In the genomic region with DNA sequence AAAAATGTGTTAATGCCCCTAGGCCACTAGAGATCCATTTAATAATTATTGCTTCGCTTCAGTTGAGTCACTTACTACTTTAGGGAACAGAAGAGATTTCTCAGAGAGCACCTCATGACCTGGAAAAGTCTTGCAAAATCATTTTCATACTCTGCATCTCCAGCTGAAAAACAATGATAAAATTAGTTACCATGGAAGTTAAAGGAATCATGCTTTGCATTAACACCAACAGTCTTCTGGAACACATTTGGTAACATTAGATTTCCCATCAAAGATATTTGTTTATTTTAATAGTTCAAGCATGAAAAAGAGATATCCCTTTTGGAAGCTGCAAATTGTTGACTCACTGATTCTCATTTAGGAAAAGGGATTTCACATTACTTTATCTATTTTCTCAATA, we compare ENCODE assay signal across 29 cellular contexts. TPM values are rescaled to one million over a fixed set of nuclear protein-coding genes. Genes with fewer than 3 reads are reported as not detected.
DNase-seq lines count a peak whose midpoint lies in the region; ATAC-seq and TF ChIP-seq lines count a peak whose summit lies in the region.
"Had no signal": no experiment of that assay in that cellular context is flagged by ENCODE, and none has a peak within 500 bp of the region (broad histone marks: within the 10 kb centered on the region; RNA-seq: fewer than 3 reads in every experiment).

No MANE protein-coding gene starts in this region.

- H3K27ac ChIP-seq in SK-N-SH (ENCODE audit: low read depth in 2 of 2, low read length in 1 of 2), result no peak overlapping the region
- H3K27ac ChIP-seq in VCaP, result peak overlapping the region; percentile 100
- H3K27ac ChIP-seq: adrenal gland, brain microvascular endothelial cell, PC-9 had no signal

- no peaks in the 10 kb centered on the region for H3K36me3 ChIP-seq in SK-N-SH (replicated peaks in 1 of 2; ENCODE audit: control insufficient read depth in 1 of 2, insufficient read depth in 2 of 2, low read length in 1 of 2)
- H3K36me3 ChIP-seq: adrenal gland, BE2C, brain microvascular endothelial cell, gastroesophageal sphincter, uterus had no signal

- H3K27me3 ChIP-seq in SK-N-SH (ENCODE audit: insufficient read depth), result no peaks in the 10 kb centered on the region
- H3K27me3 ChIP-seq: adrenal gland, brain microvascular endothelial cell, gastroesophageal sphincter, uterus had no signal

- H2AFZ ChIP-seq in SK-N-SH (ENCODE audit: low read depth), result 0 out of 2 replicates have a peak overlapping the region, but pooled peaks have one; percentile 7
- H2AFZ ChIP-seq: PC-9 had no signal

- POLR2A ChIA-PET in SK-N-SH (lab: Yijun Ruan, JAX), result no interaction called here

- H3K4me1 Mint-ChIP-seq in activated T-cell treated with anti-CD3 and anti-CD28 coated beads, Interleukin-2, amount 50 U/mL, for 24 hours (ENCODE audit: low read depth), result peaks cover 5% of the 10 kb centered on the region

- no peak for TF ChIP-seq EP300 in SK-N-SH (IDR thresholded peaks at IDR 0.05; ENCODE audit: borderline replicate concordance in 1 of 2, low read depth in 1 of 2, low read length in 1 of 2)

- H3F3A ChIP-seq in SK-N-SH (replicated peaks; ENCODE audit: insufficient read depth), result no peaks in the 10 kb centered on the region

- H3K27me3 Mint-ChIP-seq in activated T-cell treated with anti-CD3 and anti-CD28 coated beads, Interleukin-2, amount 50 U/mL, for 24 hours, result peaks cover 9% of the 10 kb centered on the region

- H3K4me3 ChIP-seq in SK-N-SH (ENCODE audit: low read depth in 2 of 2, low read length in 1 of 2) (no peak overlapping the region), fibroblast of the aortic adventitia (ENCODE audit: low read depth, low read length) (no peak overlapping the region)
- H3K4me3 ChIP-seq: adrenal gland, gastroesophageal sphincter, PC-9, uterus had no signal

- peaks cover 6 to 11% of the 10 kb centered on the region in 2 experiments; a peak in 2 of 4 replicates for H3K4me1 ChIP-seq in SK-N-SH (ENCODE audit: control insufficient read depth in 1 of 2, insufficient read depth in 2 of 2, low read depth in 1 of 2, low read length in 1 of 2)
- H3K4me1 ChIP-seq: BE2C, uterus had no signal

- TF ChIP-seq CTCF in SK-N-SH (IDR thresholded peaks at IDR 0.05) (no peak), VCaP (conservative IDR thresholded peaks at IDR 0.05) (no peak), fibroblast of the aortic adventitia (IDR thresholded peaks at IDR 0.05; ENCODE audit: insufficient read depth, low read length) (no peak)

- no peak for ATAC-seq in SK-N-SH treated with all-trans-retinoic acid at 6 μM for 48 hours
- ATAC-seq: gastroesophageal sphincter, left lobe of liver, WTC11 had no signal

- no peak overlapping the region for H3K27ac Mint-ChIP-seq in activated T-cell treated with anti-CD3 and anti-CD28 coated beads, Interleukin-2, amount 50 U/mL, for 24 hours
- H3K27ac Mint-ChIP-seq: naive B cell, WTC11 had no signal

- CTCF ChIA-PET in SK-N-SH (lab: Yijun Ruan, JAX), result interaction anchor here (0.8 to 3.0 kb wide), 2 partner anchors 10 to 218 kb away, joined by 3 to 17 read pairs; no protein-coding TSS in a partner anchor

- H3K9me2 ChIP-seq in SK-N-SH, result no peaks in the 10 kb centered on the region; the same call in 1 of the 2 replicates

- no peak for DNase-seq in SK-N-SH
- DNase-seq in fibroblast of the aortic adventitia (ENCODE audit: low read depth), result peak; percentile 44
- no peak for DNase-seq in SW 1271 (lab: John Stamatoyannopoulos, UW)
- no peak for DNase-seq in LoVo (ENCODE audit: low spot score)
- no peak for DNase-seq in activated T-cell treated with anti-CD3 and anti-CD28 coated beads, Interleukin-2, amount 50 U/mL, for 24 hours
- no peak for DNase-seq in DMS153 (lab: John Stamatoyannopoulos, UW)
- DNase-seq: activated CD4-positive, alpha-beta T cell treated with anti-CD3 and anti-CD28 coated beads, Interleukin-2, amount 50 U/mL, for 1 hour; activated T-cell treated with anti-CD3 and anti-CD28 coated beads, Interleukin-2, amount 50 U/mL, for 48 hours; adrenal gland; BE2C; brain microvascular endothelial cell; hippocampal formation; Kasumi-1; naive B cell; NCI-H1048; NCI-H1694; NCI-H510A; NK-92 treated with Interleukin-12 subunit alpha and Interleukin-12 subunit beta, amount 100 ng/mL, for 24 hours; occipital lobe; Right ventricle myocardium superior; stimulated activated naive CD4-positive, alpha-beta T cell; T1000; uterus had no signal

- no peak overlapping the region for H3K4me3 Mint-ChIP-seq in activated T-cell treated with anti-CD3 and anti-CD28 coated beads, Interleukin-2, amount 50 U/mL, for 24 hours
- H3K4me3 Mint-ChIP-seq: naive B cell, WTC11 had no signal

- no peaks in the 10 kb centered on the region for H3K9me3 ChIP-seq in SK-N-SH
- H3K9me3 ChIP-seq: adrenal gland, BE2C, gastroesophageal sphincter, uterus had no signal

- 88% methylated on average over 1 of the region's 1 CpG for WGBS in SK-N-SH (ENCODE audit: low lambda C conversion rate)

- no peak for TF ChIP-seq RAD21 in SK-N-SH (IDR thresholded peaks at IDR 0.05; ENCODE audit: low read length)

- H3K4me2 ChIP-seq in SK-N-SH, result no peak overlapping the region
- H3K4me2 ChIP-seq: PC-9 had no signal

- peaks cover 6% of the 10 kb centered on the region; the same call in 1 of the 2 replicates for H3K79me2 ChIP-seq in SK-N-SH (ENCODE audit: insufficient read depth)

- H3K36me3 Mint-ChIP-seq in activated T-cell treated with anti-CD3 and anti-CD28 coated beads, Interleukin-2, amount 50 U/mL, for 24 hours (ENCODE audit: low read depth), result no peaks in the 10 kb centered on the region
- H3K36me3 Mint-ChIP-seq: naive B cell, WTC11 had no signal

- no peak overlapping the region for H3K9ac ChIP-seq in SK-N-SH

- no peaks in the 10 kb centered on the region for H3K9me3 Mint-ChIP-seq in activated T-cell treated with anti-CD3 and anti-CD28 coated beads, Interleukin-2, amount 50 U/mL, for 24 hours
- H3K9me3 Mint-ChIP-seq: WTC11 had no signal

- no peaks in the 10 kb centered on the region for H4K20me1 ChIP-seq in SK-N-SH (ENCODE audit: insufficient read depth)

TF ChIP-seq in SK-N-SH, 30 proteins besides CTCF, POLR2A, EP300 and RAD21:
- TF ChIP-seq NFIC (IDR thresholded peaks at IDR 0.05; ENCODE audit: borderline replicate concordance) (no peak), TAF1 (IDR thresholded peaks at IDR 0.05; ENCODE audit: borderline replicate concordance, low read depth, low read length) (no peak), RCOR1 (IDR thresholded peaks at IDR 0.05; ENCODE audit: low read length) (no peak), GATA2 (CRISPR knock-in tag; IDR thresholded peaks at IDR 0.05) (no peak), FOXJ3 (CRISPR knock-in tag; IDR thresholded peaks at IDR 0.05) (no peak), MXI1 (IDR thresholded peaks at IDR 0.05; ENCODE audit: low read depth, low read length) (no peak), MEF2A (IDR thresholded peaks at IDR 0.05; ENCODE audit: borderline replicate concordance, low read depth) (no peak)

TF ChIP-seq in SK-N-SH treated with all-trans-retinoic acid at 6 μM for 48 hours, 23 proteins besides CTCF, POLR2A, EP300 and RAD21 (continues in another document):
- TF ChIP-seq TOX (CRISPR knock-in tag; IDR thresholded peaks at IDR 0.05; ENCODE audit: borderline replicate concordance) (no peak), ESRRG (CRISPR knock-in tag; IDR thresholded peaks at IDR 0.05) (no peak), BACH2 (CRISPR knock-in tag; IDR thresholded peaks at IDR 0.05; ENCODE audit: borderline replicate concordance) (no peak), GLIS3 (CRISPR knock-in tag; IDR thresholded peaks at IDR 0.05) (no peak), TCF4 (CRISPR knock-in tag; IDR thresholded peaks at IDR 0.05; ENCODE audit: borderline replicate concordance) (no peak), CSDC2 (CRISPR knock-in tag; IDR thresholded peaks at IDR 0.05) (no peak), RARB (CRISPR knock-in tag; IDR thresholded peaks at IDR 0.05) (no peak)
- TF ChIP-seq, protein P1, sequence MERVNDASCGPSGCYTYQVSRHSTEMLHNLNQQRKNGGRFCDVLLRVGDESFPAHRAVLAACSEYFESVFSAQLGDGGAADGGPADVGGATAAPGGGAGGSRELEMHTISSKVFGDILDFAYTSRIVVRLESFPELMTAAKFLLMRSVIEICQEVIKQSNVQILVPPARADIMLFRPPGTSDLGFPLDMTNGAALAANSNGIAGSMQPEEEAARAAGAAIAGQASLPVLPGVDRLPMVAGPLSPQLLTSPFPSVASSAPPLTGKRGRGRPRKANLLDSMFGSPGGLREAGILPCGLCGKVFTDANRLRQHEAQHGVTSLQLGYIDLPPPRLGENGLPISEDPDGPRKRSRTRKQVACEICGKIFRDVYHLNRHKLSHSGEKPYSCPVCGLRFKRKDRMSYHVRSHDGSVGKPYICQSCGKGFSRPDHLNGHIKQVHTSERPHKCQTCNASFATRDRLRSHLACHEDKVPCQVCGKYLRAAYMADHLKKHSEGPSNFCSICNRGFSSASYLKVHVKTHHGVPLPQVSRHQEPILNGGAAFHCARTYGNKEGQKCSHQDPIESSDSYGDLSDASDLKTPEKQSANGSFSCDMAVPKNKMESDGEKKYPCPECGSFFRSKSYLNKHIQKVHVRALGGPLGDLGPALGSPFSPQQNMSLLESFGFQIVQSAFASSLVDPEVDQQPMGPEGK (CRISPR knock-in tag; IDR thresholded peaks at IDR 0.05; ENCODE audit: borderline replicate concordance), result no peak
- TF ChIP-seq, protein P2, sequence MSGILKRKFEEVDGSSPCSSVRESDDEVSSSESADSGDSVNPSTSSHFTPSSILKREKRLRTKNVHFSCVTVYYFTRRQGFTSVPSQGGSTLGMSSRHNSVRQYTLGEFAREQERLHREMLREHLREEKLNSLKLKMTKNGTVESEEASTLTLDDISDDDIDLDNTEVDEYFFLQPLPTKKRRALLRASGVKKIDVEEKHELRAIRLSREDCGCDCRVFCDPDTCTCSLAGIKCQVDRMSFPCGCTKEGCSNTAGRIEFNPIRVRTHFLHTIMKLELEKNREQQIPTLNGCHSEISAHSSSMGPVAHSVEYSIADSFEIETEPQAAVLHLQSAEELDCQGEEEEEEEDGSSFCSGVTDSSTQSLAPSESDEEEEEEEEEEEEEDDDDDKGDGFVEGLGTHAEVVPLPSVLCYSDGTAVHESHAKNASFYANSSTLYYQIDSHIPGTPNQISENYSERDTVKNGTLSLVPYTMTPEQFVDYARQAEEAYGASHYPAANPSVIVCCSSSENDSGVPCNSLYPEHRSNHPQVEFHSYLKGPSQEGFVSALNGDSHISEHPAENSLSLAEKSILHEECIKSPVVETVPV (CRISPR knock-in tag; IDR thresholded peaks at IDR 0.05), result no peak

RNA-seq across cellular contexts. Expression of a gene that starts 1.8 kb away (rescaled TPM):
- polyA plus RNA-seq in SK-N-SH (2012; rRNA removed), result 6.6 and 9.5 TPM in 2 replicates
- polyA plus RNA-seq in SK-N-SH (2012; cell fraction: cytosol; rRNA removed), result 8.3 and 9.0 TPM in 2 replicates
- 12.0 and 18.2 TPM in 2 replicates for polyA plus RNA-seq in SK-N-SH (2012; cell fraction: nucleus; rRNA removed)
- total RNA-seq in fibroblast of the aortic adventitia (ENCODE audit: low replicate concordance), result 16.0 and 28.4 TPM in 2 replicates

RNA-seq across cellular contexts. Expression of a gene that starts 35.2 kb away (rescaled TPM):
- polyA plus RNA-seq in SK-N-SH (2012; rRNA removed), result 2.3 and 2.8 TPM in 2 replicates
- polyA plus RNA-seq in SK-N-SH (2012; cell fraction: cytosol; rRNA removed), result 1.5 and 2.3 TPM in 2 replicates
- 6.5 and 15.5 TPM in 2 replicates for polyA plus RNA-seq in SK-N-SH (2012; cell fraction: nucleus; rRNA removed)
- total RNA-seq in fibroblast of the aortic adventitia (ENCODE audit: low replicate concordance), result 3.2 and 6.4 TPM in 2 replicates

RNA-seq across cellular contexts. Expression of a gene that starts 55.5 kb away (rescaled TPM):
- polyA plus RNA-seq in SK-N-SH (2012; rRNA removed), result 17.0 and 23.4 TPM in 2 replicates
- polyA plus RNA-seq in SK-N-SH (2012; cell fraction: cytosol; rRNA removed), result 25.8 and 31.1 TPM in 2 replicates
- 11.5 and 21.6 TPM in 2 replicates for polyA plus RNA-seq in SK-N-SH (2012; cell fraction: nucleus; rRNA removed)
- 23.5 and 83.4 TPM in 2 replicates for total RNA-seq in fibroblast of the aortic adventitia (ENCODE audit: low replicate concordance)
